ENCODE assay signal across 8 cellular contexts in the genomic region with DNA sequence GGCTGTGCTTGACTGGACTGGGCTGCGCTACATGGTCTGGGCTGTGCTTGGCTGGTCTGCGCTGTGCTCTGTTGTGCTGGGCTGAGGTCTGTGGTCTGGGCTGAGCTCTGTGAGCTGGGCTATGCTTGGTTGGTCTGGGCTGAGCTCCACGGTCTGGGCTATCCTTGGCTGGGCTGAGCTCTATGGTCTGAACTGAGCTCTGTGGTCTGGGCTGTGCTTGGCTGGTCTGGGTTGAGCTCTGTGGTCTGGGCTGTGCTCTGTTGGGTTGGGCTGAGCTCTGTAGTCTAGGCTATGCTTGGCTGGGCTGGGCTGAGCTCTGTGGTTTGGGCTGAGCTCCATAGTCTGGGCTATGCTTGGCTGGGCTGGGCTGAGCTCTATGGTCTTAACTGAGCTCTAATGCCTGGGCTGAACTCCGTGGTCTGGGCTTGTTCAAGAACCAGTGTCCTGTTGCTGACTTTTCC.
DNase-seq lines count a peak whose midpoint lies in the region; ATAC-seq and TF ChIP-seq lines count a peak whose summit lies in the region.

No MANE protein-coding gene starts in this region.

- peak overlapping the region; percentile 20 for H3K4me2 ChIP-seq in osteoblast (ENCODE audit: insufficient read depth, low read length)

- peak overlapping the region; percentile 49 for H2AFZ ChIP-seq in osteoblast (ENCODE audit: low read length)

- H3K9me3 ChIP-seq in osteoblast (ENCODE audit: low read depth, low read length), result no peaks in the 10 kb centered on the region

- TF ChIP-seq CTCF in choroid plexus epithelial cell (conservative IDR thresholded peaks at IDR 0.05; ENCODE audit: low read depth, low read length) (no peak), osteoblast (IDR thresholded peaks at IDR 0.05; ENCODE audit: extremely low read depth, low read depth, low read length) (no peak)

- peaks cover 13% of the 10 kb centered on the region for H3K27me3 ChIP-seq in osteoblast (ENCODE audit: insufficient read depth, low read length)

- H4K20me1 ChIP-seq in osteoblast (ENCODE audit: insufficient read depth, low read length), result no peaks in the 10 kb centered on the region

- peaks cover 7% of the 10 kb centered on the region for H3K4me1 ChIP-seq in osteoblast (ENCODE audit: insufficient read depth, low read length)

- no peaks in the 10 kb centered on the region for H3K36me3 ChIP-seq in osteoblast (ENCODE audit: insufficient read depth, low read length)

- peak; percentile 79 for ATAC-seq in GM18498 (IDR thresholded peaks at IDR 0.05; ENCODE audit: unreplicated experiment)
- ATAC-seq in HG02678 (IDR thresholded peaks at IDR 0.05; ENCODE audit: unreplicated experiment), result peak; percentile 92

- DNase-seq in A172 (ENCODE audit: low spot score), result peak; percentile 13
- peak; percentile 76 for DNase-seq in NCI-H2029 (lab: John Stamatoyannopoulos, UW)
- DNase-seq in choroid plexus epithelial cell (ENCODE audit: low read depth), result peak; percentile 69
- peak; percentile 98 for DNase-seq in osteoblast (ENCODE audit: insufficient read length, low spot score, missing footprints)
- DNase-seq in activated naive CD4-positive, alpha-beta T cell treated with Interleukin-2 at 50 U/mL for 16 hours, result no peak
- no peak for DNase-seq in activated CD4-positive, alpha-beta T cell treated with anti-CD3 and anti-CD28 coated beads for 48 hours

- H3K27ac ChIP-seq in osteoblast (ENCODE audit: low read depth, low read length), result peak overlapping the region; percentile 43

- H3K4me3 ChIP-seq in choroid plexus epithelial cell (ENCODE audit: low read depth, low read length), result no peak overlapping the region
- H3K4me3 ChIP-seq in osteoblast (ENCODE audit: insufficient read depth, low read length), result peak overlapping the region; percentile 16

- H3K79me2 ChIP-seq in osteoblast (ENCODE audit: insufficient read depth, low read length), result no peaks in the 10 kb centered on the region

Comparison
In these comparisons a context has a peak if more than half of its experiments do, and no peak if none do; other contexts are left out.
1. DNase-seq: peak in A172 (single experiment), NCI-H2029 (single experiment), choroid plexus epithelial cell (single experiment) and osteoblast (single experiment); none in activated naive CD4-positive, alpha-beta T cell treated with Interleukin-2 at 50 U/mL for 16 hours (single experiment) and activated CD4-positive, alpha-beta T cell treated with anti-CD3 and anti-CD28 coated beads for 48 hours (single experiment).